9 cellular contexts compared by ENCODE assay signal in the genomic region with DNA sequence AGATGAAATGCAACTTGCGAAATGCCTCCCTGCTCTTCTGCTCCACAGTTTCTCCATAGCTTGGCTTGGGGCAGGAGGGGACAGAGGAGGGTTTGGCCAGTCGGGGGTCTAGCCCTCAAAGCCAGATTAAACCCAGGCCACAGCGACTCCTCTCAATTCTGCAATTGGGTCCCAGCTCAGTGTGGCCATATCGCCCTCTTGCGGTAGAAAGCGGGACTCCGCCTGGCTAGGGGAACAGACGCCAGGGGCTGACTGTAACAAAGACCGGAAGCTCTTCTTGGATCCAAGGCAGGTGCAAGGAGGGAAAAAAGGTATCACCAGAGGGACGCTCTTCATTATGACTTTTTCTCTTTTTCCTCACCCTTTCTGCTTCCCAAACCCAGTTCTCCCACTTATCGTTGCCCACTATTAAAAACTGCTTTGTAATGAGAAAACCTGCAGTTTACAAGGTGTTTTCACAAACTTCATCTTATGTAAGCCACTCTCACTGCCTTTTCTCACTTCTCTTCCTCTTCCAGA. TPM values are rescaled to one million over a fixed set of nuclear protein-coding genes. Genes with fewer than 3 reads are reported as not detected.
DNase-seq lines count a peak whose midpoint lies in the region; ATAC-seq, FAIRE-seq and TF ChIP-seq lines count a peak whose summit lies in the region.
"Had no signal": no experiment of that assay in that cellular context is flagged by ENCODE, and none has a peak within 500 bp of the region (broad histone marks: within the 10 kb centered on the region; RNA-seq: fewer than 3 reads in every experiment).

No MANE protein-coding gene starts in this region.

- H2AK5ac ChIP-seq in H9 (ENCODE audit: insufficient read length, low read length): no peak overlapping the region

- intact Hi-C loops in Calu3 (cut with micrococcal nuclease; ENCODE audit: unreplicated experiment) (loop anchor here (2.0 kb wide), 1 partner anchor 229 kb away; the partner anchor contains the start of gene ATP6V1F), gastrocnemius medialis (cut with DNase I; ENCODE audit: low total_unique reads) (loop anchor here (1.0 kb wide), 1 partner anchor 187 kb away; no protein-coding TSS in a partner anchor)

- in situ Hi-C loops in gastrocnemius medialis (cut with MboI; ENCODE audit: low sequenced_read_pairs in 4 of 4): loop anchor here in 3 of 4 donors (5.0 to 10.0 kb wide), 2 partner anchors 187 to 189 kb away; no protein-coding TSS in a partner anchor

- no peak overlapping the region for H3K4ac ChIP-seq in H9 (ENCODE audit: low read depth, low read length)

- no peak overlapping the region for H3K27ac Mint-ChIP-seq in Calu3 (ENCODE audit: unreplicated experiment)
- no peak overlapping the region for H3K27ac Mint-ChIP-seq in H9
- no peak overlapping the region for H3K27ac Mint-ChIP-seq in astrocyte (ENCODE audit: unreplicated experiment)
- H3K27ac Mint-ChIP-seq: activated naive CD8-positive, alpha-beta T cell had no signal

- no CpG with 5 or more reads among the region's 11 CpGs for WGBS in H9 (ENCODE audit: extremely low coverage, insufficient read length, low lambda C conversion rate)
- WGBS in hepatocyte (ENCODE audit: low lambda C conversion rate, missing lambda C conversion rate): 11% methylated on average over 11 of the region's 11 CpGs

- peaks cover 12% of the 10 kb centered on the region for H3K27me3 Mint-ChIP-seq in Calu3 (ENCODE audit: unreplicated experiment)
- H3K27me3 Mint-ChIP-seq in H9 (ENCODE audit: low read depth): peaks cover 3% of the 10 kb centered on the region; the same call in 1 of the 2 replicates
- H3K27me3 Mint-ChIP-seq in astrocyte (ENCODE audit: low read depth, unreplicated experiment): peaks cover 2% of the 10 kb centered on the region
- H3K27me3 Mint-ChIP-seq: activated naive CD8-positive, alpha-beta T cell had no signal

- no peak overlapping the region for H3K9ac ChIP-seq in H9 (ENCODE audit: extremely low read depth, insufficient read length, low read length)
- no peak overlapping the region for H3K9ac ChIP-seq in astrocyte (ENCODE audit: low read length)

- H3K79me2 ChIP-seq in H9 (ENCODE audit: insufficient read depth, low read length): no peaks in the 10 kb centered on the region
- H3K79me2 ChIP-seq in astrocyte (ENCODE audit: insufficient read depth, low read length): no peaks in the 10 kb centered on the region
- H3K79me2 ChIP-seq in hepatocyte: no peaks in the 10 kb centered on the region

- H3K36me3 Mint-ChIP-seq in Calu3 (ENCODE audit: insufficient read depth, unreplicated experiment) (no peaks in the 10 kb centered on the region), H9 (ENCODE audit: insufficient read depth in 1 of 3, low read depth in 3 of 3) (no peaks in the 10 kb centered on the region), astrocyte (ENCODE audit: low read depth, unreplicated experiment) (no peaks in the 10 kb centered on the region)
- H3K36me3 Mint-ChIP-seq: activated naive CD8-positive, alpha-beta T cell had no signal

- H2AFZ ChIP-seq in H9 (ENCODE audit: low read length): peak overlapping the region; percentile 67
- H2AFZ ChIP-seq in astrocyte (ENCODE audit: low read depth, low read length): no peak overlapping the region
- H2AFZ ChIP-seq in hepatocyte: no peak overlapping the region

- no peaks in the 10 kb centered on the region for H3K9me3 Mint-ChIP-seq in Calu3 (ENCODE audit: low read depth, unreplicated experiment)
- H3K9me3 Mint-ChIP-seq in H9: no peaks in the 10 kb centered on the region
- no peaks in the 10 kb centered on the region for H3K9me3 Mint-ChIP-seq in astrocyte (ENCODE audit: unreplicated experiment)

- H3T11ph ChIP-seq in H9 (ENCODE audit: low read length): no peak overlapping the region

- H2BK20ac ChIP-seq in H9 (ENCODE audit: low read depth, low read length, poor library complexity, severe bottlenecking): no peak overlapping the region

- no peak overlapping the region for H3K4me3 Mint-ChIP-seq in Calu3 (ENCODE audit: low read depth, unreplicated experiment)
- no peak overlapping the region for H3K4me3 Mint-ChIP-seq in H9
- no peak overlapping the region for H3K4me3 Mint-ChIP-seq in astrocyte (ENCODE audit: unreplicated experiment)
- H3K4me3 Mint-ChIP-seq: activated naive CD8-positive, alpha-beta T cell had no signal

- H4K20me1 ChIP-seq in H9 (ENCODE audit: control insufficient read depth, insufficient read depth, insufficient read length): no peaks in the 10 kb centered on the region
- no peaks in the 10 kb centered on the region for H4K20me1 ChIP-seq in astrocyte (ENCODE audit: insufficient read depth, low read length)
- no peaks in the 10 kb centered on the region for H4K20me1 ChIP-seq in hepatocyte (ENCODE audit: insufficient read depth, poor library complexity, severe bottlenecking)

- no peaks in the 10 kb centered on the region for H3K79me1 ChIP-seq in H9 (ENCODE audit: insufficient read depth, low read depth, low read length, poor library complexity, severe bottlenecking)

- no peak overlapping the region for H4K5ac ChIP-seq in H9 (ENCODE audit: insufficient read length, low read depth, low read length)

- TF ChIP-seq CTCF in Calu3 (IDR thresholded peaks at IDR 0.05; ENCODE audit: unreplicated experiment) (peak; percentile 92), H9 (conservative IDR thresholded peaks at IDR 0.05) (peak; percentile 99), astrocyte (IDR thresholded peaks at IDR 0.05; ENCODE audit: insufficient read depth, low read depth, low read length) (peak; percentile 97), hepatocyte (IDR thresholded peaks at IDR 0.05; ENCODE audit: poor library complexity) (peak; percentile 97), gastrocnemius medialis (IDR thresholded peaks at IDR 0.05 in 4 of 5, conservative IDR thresholded peaks at IDR 0.05 in 1 of 5) (peak; percentile 83 to 98 (median 92))

- H3K27ac ChIP-seq in H9 (ENCODE audit: insufficient read length, low read depth, low read length): no peak overlapping the region
- no peak overlapping the region for H3K27ac ChIP-seq in astrocyte (ENCODE audit: low read depth, low read length)
- H3K27ac ChIP-seq in hepatocyte: no peak overlapping the region
- H3K27ac ChIP-seq in gastrocnemius medialis: no peak overlapping the region

- no peak overlapping the region for H3K4me3 ChIP-seq in astrocyte (ENCODE audit: insufficient read depth, low read depth, low read length)
- H3K4me3 ChIP-seq in hepatocyte: no peak overlapping the region
- no peak overlapping the region for H3K4me3 ChIP-seq in gastrocnemius medialis

- H3K9me2 ChIP-seq in hepatocyte (replicated peaks; ENCODE audit: insufficient read depth): no peaks in the 10 kb centered on the region

- H3K27me3 ChIP-seq in H9 (ENCODE audit: insufficient read depth, low read length): no peaks in the 10 kb centered on the region
- peaks cover 14% of the 10 kb centered on the region for H3K27me3 ChIP-seq in astrocyte (ENCODE audit: insufficient read depth, low read length)
- H3K27me3 ChIP-seq in hepatocyte: no peaks in the 10 kb centered on the region
- no peaks in the 10 kb centered on the region for H3K27me3 ChIP-seq in gastrocnemius medialis

- FAIRE-seq in astrocyte (lab: Jason Lieb, UNC): no peak

- DNase-seq in Calu3 (peak; percentile 91), H9 (peak; percentile 94), NCI-H1694 (lab: John Stamatoyannopoulos, UW) (peak; percentile 85), T-helper 22 cell (ENCODE audit: low read depth) (peak; percentile 52), astrocyte (ENCODE audit: low read depth) (peak; percentile 12), hepatocyte (ENCODE audit: low spot score) (peak; percentile 85), gastrocnemius medialis (peak; percentile 44 to 67), cortex of kidney (lab: John Stamatoyannopoulos, UW) (no peak)

- no peak overlapping the region for H2BK5ac ChIP-seq in H9 (ENCODE audit: insufficient read length, low read length)

- H2BK120ac ChIP-seq in H9 (ENCODE audit: low read depth, low read length, poor library complexity, severe bottlenecking): no peak overlapping the region

- no peaks in the 10 kb centered on the region for H3K36me3 ChIP-seq in astrocyte (ENCODE audit: insufficient read depth, low read length)
- H3K36me3 ChIP-seq in hepatocyte (replicated peaks; ENCODE audit: insufficient read depth, low read depth): no peaks in the 10 kb centered on the region
- H3K36me3 ChIP-seq in gastrocnemius medialis: no peaks in the 10 kb centered on the region

- H2BK12ac ChIP-seq in H9 (ENCODE audit: insufficient read length, low read depth, low read length): no peak overlapping the region

- TF ChIP-seq POLR2A in gastrocnemius medialis (IDR thresholded peaks at IDR 0.05): no peak

- no peak overlapping the region for H4K8ac ChIP-seq in H9 (replicated peaks; ENCODE audit: insufficient read length, low read depth, low read length)

- no peak overlapping the region for H3K56ac ChIP-seq in H9 (ENCODE audit: insufficient read length, low read depth, low read length)

- H3K4me1 Mint-ChIP-seq in Calu3 (ENCODE audit: low read depth, unreplicated experiment): no peaks in the 10 kb centered on the region
- H3K4me1 Mint-ChIP-seq in H9: peaks cover 5 to 9% of the 10 kb centered on the region in 2 experiments
- peaks cover 7% of the 10 kb centered on the region for H3K4me1 Mint-ChIP-seq in astrocyte (ENCODE audit: low read depth, unreplicated experiment)

- H3K4me1 ChIP-seq in H9 (ENCODE audit: insufficient read depth, low read length) (no peaks in the 10 kb centered on the region), astrocyte (ENCODE audit: insufficient read depth, low read length) (no peaks in the 10 kb centered on the region), hepatocyte (ENCODE audit: insufficient read depth) (no peaks in the 10 kb centered on the region), gastrocnemius medialis (no peaks in the 10 kb centered on the region)

- H3K23ac ChIP-seq in H9 (ENCODE audit: insufficient read length, low read depth, low read length): no peak overlapping the region

- ATAC-seq in gastrocnemius medialis: peak; percentile 75 to 91

- H3K4me2 ChIP-seq in H9 (ENCODE audit: insufficient read depth, insufficient read length, low read length) (no peak overlapping the region), astrocyte (ENCODE audit: low read length) (no peak overlapping the region), hepatocyte (no peak overlapping the region)

- no peak overlapping the region for H4K91ac ChIP-seq in H9 (ENCODE audit: insufficient read length, low read depth, low read length)

- H3K18ac ChIP-seq in H9 (ENCODE audit: insufficient read length, low read depth, low read length): no peak overlapping the region

- no peak overlapping the region for H3K14ac ChIP-seq in H9 (ENCODE audit: insufficient read depth, low read length)

- no peaks in the 10 kb centered on the region for H3K23me2 ChIP-seq in H9 (ENCODE audit: insufficient read length, low read depth, low read length, poor library complexity, severe bottlenecking)

- BruUV-seq in Calu3 (replicated peaks; lab: Mats Ljungman, UMichigan): no TSS peak

- no peak overlapping the region for H2BK15ac ChIP-seq in H9 (ENCODE audit: low read depth, low read length)

- H3K9me3 ChIP-seq in H9 (ENCODE audit: control insufficient read depth, low read depth, low read length) (no peaks in the 10 kb centered on the region), astrocyte (ENCODE audit: insufficient read depth, low read depth, low read length) (no peaks in the 10 kb centered on the region), hepatocyte (ENCODE audit: low read depth) (no peaks in the 10 kb centered on the region), gastrocnemius medialis (no peaks in the 10 kb centered on the region)

- CTCF ChIA-PET in Calu3 (lab: Charles Lee): interaction anchor here (0.5 to 1.5 kb wide), 12 partner anchors 10 to 483 kb away, joined by 3 to 9 read pairs (median 4); partner anchors contain the start of gene ATP6V1F

RNA-seq across cellular contexts. Expression of gene TNPO3, which starts 36.6 kb away (rescaled TPM):
- total RNA-seq in Calu3 (2022): 43.6 and 47.1 TPM in 2 replicates
- 88.3 and 90.1 TPM in 2 replicates for total RNA-seq in H9 (2021)
- total RNA-seq in astrocyte: 49.2 and 49.8 TPM in 2 replicates
- total RNA-seq in hepatocyte: 32.2 and 35.4 TPM in 2 replicates
- 19.9 and 20.3 TPM in 2 replicates for polyA plus RNA-seq in hepatocyte
- 10 to 100 TPM; 39.1 to 50.9 (median 50.5) TPM for total RNA-seq in gastrocnemius medialis

RNA-seq across cellular contexts. Expression of gene TSPAN33, which starts 53.0 kb away (rescaled TPM):
- total RNA-seq in Calu3 (2022) (12.4 and 13.4 TPM in 2 replicates), H9 (2021) (34.7 and 36.7 TPM in 2 replicates), astrocyte (6.5 and 6.8 TPM in 2 replicates), hepatocyte (9.6 and 10.4 TPM in 2 replicates), gastrocnemius medialis (1 to 10 TPM; 5.6 to 9.1 (median 7.8) TPM)
- polyA plus RNA-seq in hepatocyte: 7.3 and 7.8 TPM in 2 replicates
